Comparison of ENCODE assay signal across 18 cellular contexts in the genomic region with DNA sequence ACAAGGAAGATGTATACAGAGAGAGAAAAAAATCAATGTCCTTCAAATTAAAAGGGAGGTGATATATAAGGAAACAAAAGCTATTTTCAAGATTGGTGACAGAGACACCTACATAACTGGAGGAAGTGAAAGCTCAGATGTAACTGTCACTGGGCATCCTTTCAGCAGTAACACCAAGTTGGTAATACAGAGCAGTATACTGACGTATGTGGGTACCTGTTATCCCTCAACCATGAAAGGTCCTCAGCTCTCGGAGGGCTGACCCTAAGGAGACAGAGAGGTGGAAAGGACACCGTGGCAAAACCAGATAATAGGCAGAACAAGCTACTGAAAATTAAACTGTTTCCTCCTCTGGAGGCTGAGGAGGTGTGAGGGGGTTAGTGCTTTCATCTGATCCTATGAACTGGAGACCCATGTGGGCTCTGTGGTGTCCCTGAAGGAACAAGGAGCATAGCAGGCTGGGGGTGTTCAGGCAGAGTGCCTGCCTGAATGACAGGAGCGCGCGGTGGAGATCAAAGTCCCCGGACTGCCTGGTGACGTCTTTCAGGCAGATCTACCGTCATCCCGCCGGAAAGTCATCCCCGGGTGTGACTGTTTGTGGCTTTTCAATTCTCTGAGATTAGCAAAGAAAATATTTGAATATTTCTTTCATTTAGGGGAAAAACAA.
DNase-seq lines count a peak whose midpoint lies in the region; ATAC-seq and TF ChIP-seq lines count a peak whose summit lies in the region.
"Had no signal": no experiment of that assay in that cellular context is flagged by ENCODE, and none has a peak within 500 bp of the region (broad histone marks: within the 10 kb centered on the region; RNA-seq: fewer than 3 reads in every experiment).

No MANE protein-coding gene starts in this region.

- H3K27ac ChIP-seq in stomach, result no peak overlapping the region
- H3K27ac ChIP-seq: SK-N-MC had no signal

- peaks cover 3% of the 10 kb centered on the region; the same call in 1 of the 2 replicates for H3K4me1 ChIP-seq in BE2C
- H3K4me1 ChIP-seq in stomach, result no peaks in the 10 kb centered on the region

- no peak overlapping the region for H3K27ac Mint-ChIP-seq in osteocyte (ENCODE audit: unreplicated experiment)
- H3K27ac Mint-ChIP-seq: activated naive CD8-positive, alpha-beta T cell treated with anti-CD3 and anti-CD28 coated beads, Interleukin-2, amount 50 U/mL, for 24 hours; activated T-helper 1 cell treated with anti-CD3 and anti-CD28 coated beads, Interleukin-12 subunit alpha, Interleukin-12 subunit beta, Interleukin-2, Interleukin-4 antibody, amounts not matched to agents 30 ng/mL and 10 ng/mL and 1 ng/mL, durations not matched to agents 14 hours and 24 hours and 36 hours; HFFc6; nephron had no signal

- H3K4me3 Mint-ChIP-seq in osteocyte (ENCODE audit: unreplicated experiment), result no peak overlapping the region
- H3K4me3 Mint-ChIP-seq: activated naive CD8-positive, alpha-beta T cell treated with anti-CD3 and anti-CD28 coated beads, Interleukin-2, amount 50 U/mL, for 24 hours; activated T-helper 1 cell treated with anti-CD3 and anti-CD28 coated beads, Interleukin-12 subunit alpha, Interleukin-12 subunit beta, Interleukin-2, Interleukin-4 antibody, amounts not matched to agents 30 ng/mL and 10 ng/mL and 1 ng/mL, durations not matched to agents 14 hours and 24 hours and 36 hours; HFFc6; nephron had no signal

- no peaks in the 10 kb centered on the region for H3K27me3 Mint-ChIP-seq in osteocyte (ENCODE audit: unreplicated experiment)

- H3K4me3 ChIP-seq in BE2C (ENCODE audit: low read depth, low read length) (no peak overlapping the region), foreskin fibroblast (ENCODE audit: low read depth in 1 of 2, low read length in 2 of 2) (no peak overlapping the region), stomach (no peak overlapping the region)
- H3K4me3 ChIP-seq: SK-N-MC had no signal

- intact Hi-C loops in stomach (cut with DNase I; ENCODE audit: low total_unique reads), result no loop called here

- H3K27me3 ChIP-seq in BE2C, result no peaks in the 10 kb centered on the region
- H3K27me3 ChIP-seq in stomach, result no peaks in the 10 kb centered on the region

- no peaks in the 10 kb centered on the region for H3K9me3 Mint-ChIP-seq in osteocyte (ENCODE audit: unreplicated experiment)
- H3K9me3 Mint-ChIP-seq: activated naive CD8-positive, alpha-beta T cell treated with anti-CD3 and anti-CD28 coated beads, Interleukin-2, amount 50 U/mL, for 24 hours; activated T-helper 1 cell treated with anti-CD3 and anti-CD28 coated beads, Interleukin-12 subunit alpha, Interleukin-12 subunit beta, Interleukin-2, Interleukin-4 antibody, amounts not matched to agents 30 ng/mL and 10 ng/mL and 1 ng/mL, durations not matched to agents 14 hours and 24 hours and 36 hours; HFFc6; nephron had no signal

- no peaks in the 10 kb centered on the region for H3K36me3 Mint-ChIP-seq in osteocyte (ENCODE audit: unreplicated experiment)

- in situ Hi-C loops in SK-MEL-5 (cut with HindIII; ENCODE audit: low pct_unique_long_range_greater_than_20kb, low sequenced_read_pairs), result no loop called here

- WGBS in stomach, 5 donors, result 43 to 69% (median 61%) methylated on average over 12 of the region's 12 CpGs

- H3K36me3 ChIP-seq in BE2C (no peaks in the 10 kb centered on the region), stomach (no peaks in the 10 kb centered on the region)

- peak; percentile 18 for DNase-seq in GM10248 (ENCODE audit: extremely low spot score)
- peak; percentile 43 for DNase-seq in SK-MEL-5 (ENCODE audit: low read depth, low spot score)
- DNase-seq in osteocyte (ENCODE audit: extremely low spot score, unreplicated experiment), result peak; percentile 60
- DNase-seq in BE2C, result no peak
- no peak for DNase-seq in foreskin fibroblast
- DNase-seq in stomach, result no peak
- DNase-seq: activated CD4-positive, alpha-beta T cell treated with anti-CD3 and anti-CD28 coated beads, Interleukin-2, amount 50 U/mL, for 48 hours; activated naive CD8-positive, alpha-beta T cell treated with anti-CD3 and anti-CD28 coated beads, Interleukin-2, amount 50 U/mL, for 24 hours; effector CD4-positive, alpha-beta T cell; EL; HFFc6; NCI-H1694 treated with DMSO at 0.1 percent for 48 hours; NCI-H446 had no signal

- POLR2A ChIA-PET in GM10248 (lab: Yijun Ruan, JAX), result no interaction called here

- H3K9me3 ChIP-seq in BE2C (no peaks in the 10 kb centered on the region), stomach (no peaks in the 10 kb centered on the region)

- H3K4me1 Mint-ChIP-seq in osteocyte (ENCODE audit: unreplicated experiment), result no peaks in the 10 kb centered on the region

- CTCF ChIA-PET in GM10248 (lab: Yijun Ruan, JAX), result interaction anchor here (0.9 to 1.7 kb wide), 4 partner anchors 12 to 254 kb away, joined by 3 to 5 read pairs (median 3); no protein-coding TSS in a partner anchor

- TF ChIP-seq CTCF in GM10248 (IDR thresholded peaks at IDR 0.05; ENCODE audit: control extremely low read depth, extremely low read depth, low read depth, missing control alignments), result no peak
- no peak for TF ChIP-seq CTCF in osteocyte (IDR thresholded peaks at IDR 0.05)
- no peak for TF ChIP-seq CTCF in BE2C (IDR thresholded peaks at IDR 0.05; ENCODE audit: low read depth, low read length)
- no peak for TF ChIP-seq CTCF in foreskin fibroblast (IDR thresholded peaks at IDR 0.05; ENCODE audit: low read depth, low read length)
- TF ChIP-seq CTCF in stomach (IDR thresholded peaks at IDR 0.05), result no peak

- no peak for TF ChIP-seq POLR2A in stomach (IDR thresholded peaks at IDR 0.05)

- ATAC-seq in HG02588 (IDR thresholded peaks at IDR 0.05; ENCODE audit: unreplicated experiment) (peak; percentile 61), esophagus mucosa (no peak)
- ATAC-seq: activated naive CD8-positive, alpha-beta T cell treated with anti-CD3 and anti-CD28 coated beads, Interleukin-2, amount 50 U/mL, for 24 hours had no signal

- TF ChIP-seq EP300 in stomach (IDR thresholded peaks at IDR 0.05), result no peak

Comparison
In these comparisons a context has a peak if more than half of its experiments do, and no peak if none do; other contexts are left out.
1. DNase-seq: peak in GM10248 (single experiment), SK-MEL-5 (single experiment) and osteocyte (single experiment); none in BE2C (single experiment), foreskin fibroblast (0 of 2) and stomach (single experiment).